In the genomic region with DNA sequence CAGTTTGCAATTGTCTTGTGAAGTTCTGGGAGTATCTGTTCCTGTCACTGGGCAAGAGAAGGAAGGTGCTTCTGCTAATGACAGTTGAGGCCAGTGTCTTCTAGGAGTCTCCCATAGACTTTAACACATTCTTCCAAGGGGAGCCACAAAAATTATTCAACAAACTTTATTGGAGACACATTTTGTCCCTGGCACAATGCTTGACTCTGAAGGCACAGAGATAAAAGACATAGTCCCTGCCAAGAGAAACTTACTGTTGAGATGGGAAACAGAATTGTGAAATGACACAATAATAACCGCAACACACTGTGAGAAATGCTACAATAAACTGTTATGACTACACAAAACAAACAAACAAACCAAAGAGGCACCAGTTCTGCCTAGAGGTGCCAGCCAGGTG, we compare ENCODE assay signal across 16 cellular contexts. TPM values are rescaled to one million over a fixed set of nuclear protein-coding genes. Genes with fewer than 3 reads are reported as not detected.
DNase-seq lines count a peak whose midpoint lies in the region; ATAC-seq, FAIRE-seq and TF ChIP-seq lines count a peak whose summit lies in the region.
"Had no signal": no experiment of that assay in that cellular context is flagged by ENCODE, and none has a peak within 500 bp of the region (broad histone marks: within the 10 kb centered on the region; RNA-seq: fewer than 3 reads in every experiment).

No MANE protein-coding gene starts in this region.

- SMC1A ChIA-PET in GM12878 (lab: Charles Lee; ENCODE audit: uncharacterized antibody, unreplicated experiment), result interaction anchor here (0.6 to 1.5 kb wide), 2 partner anchors 9 to 468 kb away, joined by 3 read pairs; no protein-coding TSS in a partner anchor

- TF ChIP-seq RAD21 in GM12878 (IDR thresholded peaks at IDR 0.05; ENCODE audit: insufficient read depth, low read depth, low read length), result no peak

- no peak overlapping the region for H3K4me3 Mint-ChIP-seq in activated CD8-positive, alpha-beta memory T cell treated with anti-CD3 and anti-CD28 coated beads, Interleukin-2, amount 10 ng/mL, durations not matched to agents 7 days and 5 days
- no peak overlapping the region for H3K4me3 Mint-ChIP-seq in activated CD4-positive, alpha-beta memory T cell treated with anti-CD3 and anti-CD28 coated beads, Interleukin-2, amount 10 ng/mL, durations not matched to agents 7 days and 5 days
- H3K4me3 Mint-ChIP-seq: CD8-positive, alpha-beta memory T cell; HFFc6 had no signal

- no peaks in the 10 kb centered on the region for H3K27me3 ChIP-seq in GM12878 (replicated peaks in 1 of 2; ENCODE audit: control insufficient read depth in 2 of 2, insufficient read depth in 2 of 2, low read length in 1 of 2)
- H3K27me3 ChIP-seq in osteoblast (ENCODE audit: insufficient read depth, low read length), result no peaks in the 10 kb centered on the region

- no peaks in the 10 kb centered on the region for H3K36me3 Mint-ChIP-seq in activated CD8-positive, alpha-beta memory T cell treated with anti-CD3 and anti-CD28 coated beads, Interleukin-2, amount 10 ng/mL, durations not matched to agents 7 days and 5 days
- no peaks in the 10 kb centered on the region for H3K36me3 Mint-ChIP-seq in activated CD4-positive, alpha-beta memory T cell treated with anti-CD3 and anti-CD28 coated beads, Interleukin-2, amount 10 ng/mL, durations not matched to agents 7 days and 5 days (ENCODE audit: low read depth)
- H3K36me3 Mint-ChIP-seq: CD8-positive, alpha-beta memory T cell had no signal

- H3K4me3 ChIP-seq in GM12878 (no peak overlapping the region), osteoblast (ENCODE audit: insufficient read depth, low read length) (no peak overlapping the region)

- intact Hi-C loops in GM12878 (cut with micrococcal nuclease; ENCODE audit: unreplicated experiment), result no loop called here

- RAD21 ChIA-PET in GM12878 (lab: Charles Lee; ENCODE audit: unreplicated experiment), result no interaction called here

- H3K27ac ChIP-seq in GM12878 (ENCODE audit: control insufficient read depth, insufficient read depth) (no peak overlapping the region), osteoblast (ENCODE audit: low read depth, low read length) (no peak overlapping the region)
- H3K27ac ChIP-seq: HL-60 had no signal

- ATAC-seq in GM12878 (peak; percentile 57), GM18870 (IDR thresholded peaks at IDR 0.05; ENCODE audit: unreplicated experiment) (no peak)
- no peak for ATAC-seq in activated CD8-positive, alpha-beta memory T cell treated with anti-CD3 and anti-CD28 coated beads, Interleukin-2, amount 10 ng/mL, durations not matched to agents 7 days and 5 days

- CTCF ChIA-PET in GM12878 (lab: Yijun Ruan, JAX), result no interaction called here
- CTCF ChIA-PET in activated CD8-positive, alpha-beta memory T cell treated with anti-CD3 and anti-CD28 coated beads, Interleukin-2, amount 10 ng/mL, durations not matched to agents 7 days and 5 days (lab: Charles Lee), result no interaction called here
- CTCF ChIA-PET in activated CD4-positive, alpha-beta memory T cell treated with anti-CD3 and anti-CD28 coated beads, Interleukin-2, amount 10 ng/mL, durations not matched to agents 7 days and 5 days (lab: Charles Lee), result interaction anchor here (1.5 kb wide), 1 partner anchor 30 kb away, joined by 3 read pairs; no protein-coding TSS in a partner anchor

- no peaks in the 10 kb centered on the region for H3K4me1 ChIP-seq in GM12878 (ENCODE audit: control insufficient read depth, insufficient read depth, low read length)
- H3K4me1 ChIP-seq in osteoblast (ENCODE audit: insufficient read depth, low read length), result no peaks in the 10 kb centered on the region

- no peak overlapping the region for H3K27ac Mint-ChIP-seq in activated CD8-positive, alpha-beta memory T cell treated with anti-CD3 and anti-CD28 coated beads, Interleukin-2, amount 10 ng/mL, durations not matched to agents 7 days and 5 days
- H3K27ac Mint-ChIP-seq in activated CD4-positive, alpha-beta memory T cell treated with anti-CD3 and anti-CD28 coated beads, Interleukin-2, amount 10 ng/mL, durations not matched to agents 7 days and 5 days, result no peak overlapping the region
- H3K27ac Mint-ChIP-seq: HFFc6 had no signal

- H3K79me2 ChIP-seq in GM12878 (ENCODE audit: control insufficient read depth, insufficient read depth, low read length) (no peaks in the 10 kb centered on the region), osteoblast (ENCODE audit: insufficient read depth, low read length) (no peaks in the 10 kb centered on the region)

- H4K20me1 ChIP-seq in GM12878 (ENCODE audit: control insufficient read depth, insufficient read depth) (no peaks in the 10 kb centered on the region), osteoblast (ENCODE audit: insufficient read depth, low read length) (no peaks in the 10 kb centered on the region)

- peaks cover 20% of the 10 kb centered on the region for H3K27me3 Mint-ChIP-seq in activated CD8-positive, alpha-beta memory T cell treated with anti-CD3 and anti-CD28 coated beads, Interleukin-2, amount 10 ng/mL, durations not matched to agents 7 days and 5 days
- H3K27me3 Mint-ChIP-seq in activated CD4-positive, alpha-beta memory T cell treated with anti-CD3 and anti-CD28 coated beads, Interleukin-2, amount 10 ng/mL, durations not matched to agents 7 days and 5 days, result peaks cover 5% of the 10 kb centered on the region

- H2AFZ ChIP-seq in GM12878 (ENCODE audit: control insufficient read depth, low read depth, low read length), result no peak overlapping the region
- no peak overlapping the region for H2AFZ ChIP-seq in osteoblast (ENCODE audit: low read length)

- no peaks in the 10 kb centered on the region for H3K9me3 Mint-ChIP-seq in activated CD8-positive, alpha-beta memory T cell treated with anti-CD3 and anti-CD28 coated beads, Interleukin-2, amount 10 ng/mL, durations not matched to agents 7 days and 5 days (ENCODE audit: low read depth)
- no peaks in the 10 kb centered on the region for H3K9me3 Mint-ChIP-seq in activated CD4-positive, alpha-beta memory T cell treated with anti-CD3 and anti-CD28 coated beads, Interleukin-2, amount 10 ng/mL, durations not matched to agents 7 days and 5 days
- H3K9me3 Mint-ChIP-seq: CD8-positive, alpha-beta memory T cell; HFFc6 had no signal

- POLR2A ChIA-PET in GM12878 (lab: Charles Lee), result no interaction called here
- POLR2A ChIA-PET in activated CD4-positive, alpha-beta memory T cell treated with anti-CD3 and anti-CD28 coated beads, Interleukin-2, amount 10 ng/mL, durations not matched to agents 7 days and 5 days (lab: Charles Lee), result no interaction called here

- TF ChIP-seq CTCF in GM12878 (IDR thresholded peaks at IDR 0.05 in 2 of 3, conservative IDR thresholded peaks at IDR 0.05 in 1 of 3; ENCODE audit: control insufficient read depth in 2 of 3, extremely low read depth in 1 of 3, insufficient read depth in 1 of 3, low read depth in 3 of 3, low read length in 3 of 3) (no peak), osteoblast (IDR thresholded peaks at IDR 0.05; ENCODE audit: extremely low read depth, low read depth, low read length) (no peak)

- no TSS peak for BruUV-seq in GM12878 (replicated peaks; lab: Mats Ljungman, UMichigan)

- no peak overlapping the region for H3K9ac ChIP-seq in GM12878 (ENCODE audit: control insufficient read depth, insufficient read depth, low read length)

- H3K4me2 ChIP-seq in GM12878 (ENCODE audit: control insufficient read depth, insufficient read depth), result no peak overlapping the region
- H3K4me2 ChIP-seq in osteoblast (ENCODE audit: insufficient read depth, low read length), result peak overlapping the region; percentile 43

- in situ Hi-C loops in GM12878 (cut with MboI), result no loop called here

- FAIRE-seq in GM12878 (lab: Jason Lieb, UNC), result no peak
- FAIRE-seq: GM18507 had no signal

- DNase-seq in GM04503 (ENCODE audit: low read depth) (peak; percentile 12), GM12878 (ENCODE audit: low read depth, low spot score) (no peak), fibroblast of gingiva (ENCODE audit: low read depth) (peak; percentile 60), osteoblast (ENCODE audit: insufficient read length, low spot score, missing footprints) (no peak)
- DNase-seq in activated CD8-positive, alpha-beta memory T cell treated with anti-CD3 and anti-CD28 coated beads, Interleukin-2, amount 10 ng/mL, durations not matched to agents 7 days and 5 days, result no peak
- DNase-seq in activated CD4-positive, alpha-beta memory T cell treated with anti-CD3 and anti-CD28 coated beads, Interleukin-2, amount 10 ng/mL, durations not matched to agents 7 days and 5 days, result no peak
- DNase-seq: Caco-2; CD8-positive, alpha-beta memory T cell; DND-41; GDM1; HCEC 1CT; HFFc6; KBM-7 had no signal

- H3K4me1 Mint-ChIP-seq in activated CD8-positive, alpha-beta memory T cell treated with anti-CD3 and anti-CD28 coated beads, Interleukin-2, amount 10 ng/mL, durations not matched to agents 7 days and 5 days, result no peaks in the 10 kb centered on the region
- H3K4me1 Mint-ChIP-seq in activated CD4-positive, alpha-beta memory T cell treated with anti-CD3 and anti-CD28 coated beads, Interleukin-2, amount 10 ng/mL, durations not matched to agents 7 days and 5 days, result no peaks in the 10 kb centered on the region
- H3K4me1 Mint-ChIP-seq: CD8-positive, alpha-beta memory T cell had no signal

- 0% methylated on average over 1 of the region's 1 CpG for WGBS in GM12878 (ENCODE audit: insufficient coverage, insufficient replicate concordance, low lambda C conversion rate, missing lambda C conversion rate)

- H3K9me3 ChIP-seq in GM12878 (replicated peaks; ENCODE audit: control insufficient read depth, insufficient read depth, low read length) (no peaks in the 10 kb centered on the region), osteoblast (ENCODE audit: low read depth, low read length) (no peaks in the 10 kb centered on the region)
- H3K9me3 ChIP-seq: Caco-2 had no signal

- TF ChIP-seq EP300 in GM12878 (IDR thresholded peaks at IDR 0.05; ENCODE audit: borderline replicate concordance in 1 of 2, control insufficient read depth in 1 of 2, low read depth in 2 of 2, low read length in 2 of 2), result no peak

- no peak for TF ChIP-seq POLR2A in GM12878 (IDR thresholded peaks at IDR 0.05; ENCODE audit: low read depth, low read length)

- no peaks in the 10 kb centered on the region for H3K36me3 ChIP-seq in GM12878 (ENCODE audit: control insufficient read depth in 2 of 2, insufficient read depth in 2 of 2, low read length in 1 of 2)
- no peaks in the 10 kb centered on the region for H3K36me3 ChIP-seq in osteoblast (ENCODE audit: insufficient read depth, low read length)

RNA-seq across cellular contexts. Expression of gene CEP162, which starts 24.7 kb away (rescaled TPM):
- total RNA-seq in GM12878 (2013; cell fraction: nucleolus; rRNA removed), result 25.8 and 29.2 TPM in 2 replicates
- total RNA-seq in GM12878 (2014; rRNA removed) (4.3 TPM in 2 replicates), GM12878 (2014; rRNA removed; fragmentation: Illumina TruSeq; extraction: Trizol) (7.4 and 8.6 TPM in 2 replicates), GM12878 (2021) (4.3 and 4.9 TPM in 2 replicates), osteoblast (17.0 and 17.4 TPM in 2 replicates)
- polyA plus RNA-seq in GM12878 (2011; ENCODE audit: low read depth), result 1.4 TPM
- polyA plus RNA-seq in GM12878 (2011; rRNA removed) (5.5 and 10.7 TPM in 2 replicates), GM12878 (2014; fragmentation: Illumina TruSeq; extraction: Trizol) (7.9 and 9.7 TPM in 2 replicates), GM12878 (2014; fragmentation: Nextera tagmentation; extraction: Ambion mirVana) (1 to 10 TPM; 2.7 to 2.8 TPM), GM12878 (2014; rRNA removed) (2.9 and 3.5 TPM in 2 replicates), GM12878 (2016; fragmentation: Nextera tagmentation; extraction: Ambion mirVana) (1 to 10 TPM; 4.7 to 5.0 TPM)
- 0.97 and 1.0 TPM in 2 replicates for polyA plus RNA-seq in GM12878 (2011; cell fraction: cytosol; rRNA removed)
- polyA plus RNA-seq in GM12878 (2011; cell fraction: nucleus; rRNA removed), result 6.9 and 9.4 TPM in 2 replicates
- 3.2 and 3.7 TPM in 2 replicates for polyA plus RNA-seq in GM12878 (2012)
- 2.0 and 2.2 TPM in 2 replicates for polyA minus RNA-seq in GM12878 (2011; rRNA and poly(A)+ RNA removed)
- 1.5 and 2.0 TPM in 2 replicates for polyA minus RNA-seq in GM12878 (2011; cell fraction: cytosol; rRNA and poly(A)+ RNA removed)
- 3.6 and 4.9 TPM in 2 replicates for polyA minus RNA-seq in GM12878 (2011; cell fraction: nucleus; rRNA and poly(A)+ RNA removed)
- total RNA-seq in activated CD8-positive, alpha-beta memory T cell treated with anti-CD3 and anti-CD28 coated beads, Interleukin-2, amount 10 ng/mL, durations not matched to agents 7 days and 5 days, result 1 to 10 TPM; 7.2 to 9.5 TPM
- 1 to 10 TPM; 8.1 to 9.6 TPM for total RNA-seq in activated CD4-positive, alpha-beta memory T cell treated with anti-CD3 and anti-CD28 coated beads, Interleukin-2, amount 10 ng/mL, durations not matched to agents 7 days and 5 days

Comparison
In these comparisons a context has a peak if more than half of its experiments do, and no peak if none do; other contexts are left out.
1. DNase-seq: peak in GM04503 (single experiment) and fibroblast of gingiva (single experiment); none in GM12878 (single experiment), osteoblast (single experiment), activated CD8-positive, alpha-beta memory T cell treated with anti-CD3 and anti-CD28 coated beads, Interleukin-2, amount 10 ng/mL, durations not matched to agents 7 days and 5 days (single experiment) and activated CD4-positive, alpha-beta memory T cell treated with anti-CD3 and anti-CD28 coated beads, Interleukin-2, amount 10 ng/mL, durations not matched to agents 7 days and 5 days (single experiment).